In genomic region chrX:40543661-40544328, GRCh38 we compare ENCODE assay signal across 8 cellular contexts. TPM values are rescaled to one million over a fixed set of nuclear protein-coding genes. Genes with fewer than 3 reads are reported as not detected.
DNase-seq lines count a peak whose midpoint lies in the region; ATAC-seq and TF ChIP-seq lines count a peak whose summit lies in the region.

No MANE protein-coding gene starts in this region.

- no peaks in the 10 kb centered on the region for H3K4me1 Mint-ChIP-seq in Calu3 (ENCODE audit: low read depth, unreplicated experiment)

- TF ChIP-seq CTCF in Calu3 (IDR thresholded peaks at IDR 0.05; ENCODE audit: unreplicated experiment) (peak; percentile 64), Panc1 (IDR thresholded peaks at IDR 0.05) (peak; percentile 76)

- no peaks in the 10 kb centered on the region for H3K4me1 ChIP-seq in Panc1 (ENCODE audit: control insufficient read depth, insufficient read depth, low read length)

- ATAC-seq in Panc1 (no peak), GM18873 (IDR thresholded peaks at IDR 0.05; ENCODE audit: low FRiP score, unreplicated experiment) (no peak), GM18519 (IDR thresholded peaks at IDR 0.05; ENCODE audit: low FRiP score, unreplicated experiment) (no peak)

- no TSS peak for BruUV-seq in Calu3 (replicated peaks; lab: Mats Ljungman, UMichigan)
- no TSS peak for BruUV-seq in Panc1 (replicated peaks; lab: Mats Ljungman, UMichigan)

- no peaks in the 10 kb centered on the region for H3K9me3 Mint-ChIP-seq in Calu3 (ENCODE audit: low read depth, unreplicated experiment)

- intact Hi-C loops in Calu3 (cut with micrococcal nuclease; ENCODE audit: unreplicated experiment), result no loop called here
- intact Hi-C loops in Panc1 (cut with micrococcal nuclease; ENCODE audit: unreplicated experiment), result no loop called here

- no peak overlapping the region for H3K4me3 Mint-ChIP-seq in Calu3 (ENCODE audit: low read depth, unreplicated experiment)

- in situ Hi-C loops in Panc1 (cut with HindIII; ENCODE audit: low pct_unique_long_range_greater_than_20kb, low sequenced_read_pairs), result no loop called here

- no peak overlapping the region for H3K4me3 ChIP-seq in Panc1 (ENCODE audit: low read depth in 2 of 2, low read length in 2 of 2)

- no peak overlapping the region for H3K27ac Mint-ChIP-seq in Calu3 (ENCODE audit: unreplicated experiment)

- CTCF ChIA-PET in Calu3 (lab: Charles Lee) (interaction anchor here (0.7 to 1.3 kb wide), 13 partner anchors 11 to 1283 kb away, joined by 3 to 9 read pairs (median 3); no protein-coding TSS in a partner anchor), Panc1 (lab: Charles Lee) (interaction anchor here (0.6 to 0.9 kb wide), 5 partner anchors 81 to 264 kb away, joined by 3 to 5 read pairs (median 3); no protein-coding TSS in a partner anchor)

- H3K9me3 ChIP-seq in Panc1 (ENCODE audit: control insufficient read depth, insufficient read depth, low read depth, low read length), result no peaks in the 10 kb centered on the region

- DNase-seq in Calu3 (peak; percentile 49), HPDE6-E6E7 (ENCODE audit: extremely low spot score) (peak; percentile 42), Panc1 (ENCODE audit: low read depth, low spot score) (peak; percentile 13), medulla oblongata (ENCODE audit: extremely low spot score) (peak; percentile 71)
- peak; percentile 16 for DNase-seq in effector CD4-positive, alpha-beta T cell
- DNase-seq in stimulated activated CD4-positive, alpha-beta T cell treated with anti-CD3 and anti-CD28 coated beads, Interleukin-4, amount 100 ng/mL, for 1 hour, result no peak

- H3K27ac ChIP-seq in Panc1 (ENCODE audit: low read length), result no peak overlapping the region

- H3K27me3 ChIP-seq in Panc1 (ENCODE audit: control insufficient read depth, insufficient read depth, low read length), result no peaks in the 10 kb centered on the region

- H3K36me3 Mint-ChIP-seq in Calu3 (ENCODE audit: insufficient read depth, unreplicated experiment), result no peaks in the 10 kb centered on the region

- H3K27me3 Mint-ChIP-seq in Calu3 (ENCODE audit: unreplicated experiment), result peaks cover 29% of the 10 kb centered on the region

- H3K36me3 ChIP-seq in Panc1 (ENCODE audit: control insufficient read depth, insufficient read depth, low read length), result no peaks in the 10 kb centered on the region

- POLR2A ChIA-PET in Panc1 (lab: Charles Lee), result no interaction called here

RNA-seq across cellular contexts. Expression of gene ATP6AP2, which starts 37.0 kb away (rescaled TPM):
- total RNA-seq in Calu3 (2022), result 157 and 167 TPM in 2 replicates
- 72.7 TPM for total RNA-seq in Panc1 (2021; ENCODE audit: unreplicated experiment)
- polyA plus RNA-seq in Panc1 (2012; ENCODE audit: insufficient read length), result 61.1 TPM
